Comparison of ENCODE assay signal across 16 cellular contexts in the genomic region with DNA sequence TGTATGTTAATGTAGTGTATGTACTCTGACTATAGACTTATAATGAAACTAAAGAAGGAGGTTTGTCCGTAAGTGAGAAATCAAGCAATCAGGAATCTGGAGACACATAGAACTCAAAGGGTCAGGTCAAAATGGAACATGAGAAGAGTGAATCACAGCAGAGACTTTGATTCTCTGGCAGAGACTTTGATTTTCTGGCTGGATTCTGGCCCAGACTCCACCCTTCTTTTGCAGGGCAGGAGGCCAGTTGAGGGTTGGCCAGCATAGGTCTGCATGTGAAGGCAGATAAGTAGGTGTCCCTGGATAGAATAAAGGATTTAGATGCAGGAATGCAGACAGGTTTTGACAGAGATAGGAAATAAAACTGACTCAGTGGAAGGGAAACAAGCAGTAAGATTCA. TPM values are rescaled to one million over a fixed set of nuclear protein-coding genes. Genes with fewer than 3 reads are reported as not detected.
DNase-seq lines count a peak whose midpoint lies in the region; ATAC-seq, FAIRE-seq and TF ChIP-seq lines count a peak whose summit lies in the region.
"Had no signal": no experiment of that assay in that cellular context is flagged by ENCODE, and none has a peak within 500 bp of the region (broad histone marks: within the 10 kb centered on the region; RNA-seq: fewer than 3 reads in every experiment).

No MANE protein-coding gene starts in this region.

- no peaks in the 10 kb centered on the region for H3K36me3 ChIP-seq in liver (ENCODE audit: control insufficient read depth in 4 of 4, insufficient read depth in 3 of 4, low read depth in 1 of 4, low read length in 3 of 4)
- no peaks in the 10 kb centered on the region for H3K36me3 ChIP-seq in HepG2 (replicated peaks in 1 of 2; ENCODE audit: control insufficient read depth in 1 of 2, insufficient read depth in 2 of 2, low read length in 2 of 2)
- no peaks in the 10 kb centered on the region for H3K36me3 ChIP-seq in left lung
- H3K36me3 ChIP-seq: adrenal gland, spleen had no signal

- H3K9me3 Mint-ChIP-seq in activated CD4-positive, alpha-beta T cell treated with anti-CD3 and anti-CD28 coated beads for 36 hours (ENCODE audit: low read depth) = no peaks in the 10 kb centered on the region
- H3K9me3 Mint-ChIP-seq: type B pancreatic cell, WTC11 had no signal

- no peak overlapping the region for H3K27ac Mint-ChIP-seq in activated CD4-positive, alpha-beta T cell treated with anti-CD3 and anti-CD28 coated beads for 36 hours
- H3K27ac Mint-ChIP-seq: type B pancreatic cell, WTC11 had no signal

- H3K4me1 ChIP-seq in liver (ENCODE audit: control insufficient read depth in 4 of 4, insufficient read depth in 4 of 4, low read length in 3 of 4) (peaks cover 8 to 19% (median 13%) of the 10 kb centered on the region in 4 donors), HepG2 (ENCODE audit: insufficient read depth, low read length) (peaks cover 10% of the 10 kb centered on the region), left lung (no peaks in the 10 kb centered on the region)
- H3K4me1 ChIP-seq: adrenal gland, spleen had no signal

- H3K36me3 Mint-ChIP-seq in activated CD4-positive, alpha-beta T cell treated with anti-CD3 and anti-CD28 coated beads for 36 hours (ENCODE audit: low read depth) = no peaks in the 10 kb centered on the region
- H3K36me3 Mint-ChIP-seq: type B pancreatic cell, WTC11 had no signal

- POLR2A ChIA-PET in HepG2 (lab: Yijun Ruan, JAX) = no interaction called here
- POLR2A ChIA-PET in activated CD4-positive, alpha-beta T cell treated with anti-CD3 and anti-CD28 coated beads for 36 hours (lab: Charles Lee) = no interaction called here

- H3K27ac ChIP-seq in liver (ENCODE audit: low read depth in 1 of 2, low read length in 2 of 2) (peak overlapping the region; percentile 61 to 72), HepG2 (ENCODE audit: extremely low read length, insufficient read depth, low read length) (no peak overlapping the region), left lung (no peak overlapping the region)
- H3K27ac ChIP-seq: adrenal gland, spleen had no signal

- no peaks in the 10 kb centered on the region for H3K9me3 ChIP-seq in liver (ENCODE audit: control insufficient read depth in 4 of 4, low read length in 3 of 4)
- H3K9me3 ChIP-seq in HepG2 (ENCODE audit: low read length) = no peaks in the 10 kb centered on the region
- H3K9me3 ChIP-seq in left lung = no peaks in the 10 kb centered on the region
- H3K9me3 ChIP-seq: adrenal gland, spleen had no signal

- BruUV-seq in HepG2 (replicated peaks; lab: Mats Ljungman, UMichigan) = no TSS peak

- no peak overlapping the region for H2AFZ ChIP-seq in HepG2 (ENCODE audit: low read length)

- no peaks in the 10 kb centered on the region for H3K79me2 ChIP-seq in HepG2 (ENCODE audit: insufficient read depth, low read length)

- H3K27me3 ChIP-seq in liver (ENCODE audit: control insufficient read depth in 4 of 4, insufficient read depth in 4 of 4, low read length in 3 of 4) (no peaks in the 10 kb centered on the region), HepG2 (ENCODE audit: control insufficient read depth in 1 of 2, insufficient read depth in 2 of 2, low read length in 2 of 2) (no peaks in the 10 kb centered on the region), left lung (no peaks in the 10 kb centered on the region)
- H3K27me3 ChIP-seq: adrenal gland, spleen had no signal

- H3K4me3 ChIP-seq in liver (ENCODE audit: low read depth in 1 of 3, low read length in 3 of 3) = no peak overlapping the region
- H3K4me3 ChIP-seq in HepG2 (replicated peaks in 1 of 3; ENCODE audit: insufficient read depth in 1 of 3, low read depth in 2 of 3, low read length in 3 of 3) = no peak overlapping the region
- no peak overlapping the region for H3K4me3 ChIP-seq in left lung
- H3K4me3 ChIP-seq: adrenal gland, spleen had no signal

- no peak for TF ChIP-seq POLR2A in HepG2 (IDR thresholded peaks at IDR 0.05; ENCODE audit: insufficient read depth in 1 of 2, low read depth in 2 of 2, low read length in 2 of 2)

- no peak overlapping the region for H3K4me3 Mint-ChIP-seq in activated CD4-positive, alpha-beta T cell treated with anti-CD3 and anti-CD28 coated beads for 36 hours
- H3K4me3 Mint-ChIP-seq: type B pancreatic cell, WTC11 had no signal

- H3K4me1 Mint-ChIP-seq in activated CD4-positive, alpha-beta T cell treated with anti-CD3 and anti-CD28 coated beads for 36 hours = no peaks in the 10 kb centered on the region

- no peak overlapping the region for H3K4me2 ChIP-seq in HepG2 (ENCODE audit: low read depth, low read length)

- CTCF ChIA-PET in HepG2 (lab: Yijun Ruan, JAX; ENCODE audit: low intra/inter-chr PET ratio, low total read pairs) = no interaction called here
- CTCF ChIA-PET in activated CD4-positive, alpha-beta T cell treated with anti-CD3 and anti-CD28 coated beads for 36 hours (lab: Charles Lee) = no interaction called here

- intact Hi-C loops in HepG2 (cut with micrococcal nuclease; ENCODE audit: unreplicated experiment) = no loop called here
- intact Hi-C loops in left lung (cut with DNase I) = no loop called here
- intact Hi-C loops in activated CD4-positive, alpha-beta T cell treated with anti-CD3 and anti-CD28 coated beads for 36 hours (cut with DNase I, micrococcal nuclease) = no loop called here

- H3K27me3 Mint-ChIP-seq in activated CD4-positive, alpha-beta T cell treated with anti-CD3 and anti-CD28 coated beads for 36 hours = peaks cover 3% of the 10 kb centered on the region
- H3K27me3 Mint-ChIP-seq: type B pancreatic cell had no signal

- H4K20me1 ChIP-seq in HepG2 (ENCODE audit: insufficient read depth, low read length) = no peaks in the 10 kb centered on the region

- no peak for TF ChIP-seq CTCF in liver (IDR thresholded peaks at IDR 0.05; ENCODE audit: low read depth, low read length, missing input control)
- TF ChIP-seq CTCF in HepG2 (CRISPR knock-in tag; IDR thresholded peaks at IDR 0.05) = no peak
- no peak for TF ChIP-seq CTCF in left lung (IDR thresholded peaks at IDR 0.05)

- FAIRE-seq in HepG2 (lab: Jason Lieb, UNC) = no peak
- FAIRE-seq: endometrium had no signal

- in situ Hi-C loops in HepG2 (cut with HindIII; ENCODE audit: extremely low pct_ligation_motif_present, low pct_unique_long_range_greater_than_20kb) = no loop called here

- WGBS in liver = 27% methylated on average over 1 of the region's 1 CpG
- WGBS in HepG2 (ENCODE audit: low lambda C conversion rate) = 56% methylated on average over 1 of the region's 1 CpG

- TF ChIP-seq EP300 in HepG2 (IDR thresholded peaks at IDR 0.05; ENCODE audit: low read depth in 2 of 2, low read length in 2 of 2) (no peak), HepG2 (CRISPR knock-in tag; IDR thresholded peaks at IDR 0.05; ENCODE audit: borderline replicate concordance) (no peak)

- H3K9ac ChIP-seq in liver (ENCODE audit: low read depth in 1 of 2, low read length in 2 of 2) (no peak overlapping the region), HepG2 (ENCODE audit: insufficient read depth, low read depth, low read length) (no peak overlapping the region)

- ATAC-seq in HepG2 (no peak), left lung (peak; percentile 32), GM21717 (IDR thresholded peaks at IDR 0.05; ENCODE audit: unreplicated experiment) (no peak)
- ATAC-seq in activated CD4-positive, alpha-beta T cell treated with anti-CD3 and anti-CD28 coated beads for 36 hours = no peak
- ATAC-seq: WTC11 had no signal

- no peak for DNase-seq in HepG2 (ENCODE audit: low spot score)
- DNase-seq in dermis blood vessel endothelial cell = peak; percentile 76
- DNase-seq in left lung = no peak
- no peak for DNase-seq in CD1c-positive myeloid dendritic cell (ENCODE audit: extremely low spot score)
- no peak for DNase-seq in SHP77 (lab: John Stamatoyannopoulos, UW)
- no peak for DNase-seq in activated CD4-positive, alpha-beta T cell treated with anti-CD3 and anti-CD28 coated beads for 36 hours
- DNase-seq: activated CD8-positive, alpha-beta memory T cell treated with anti-CD3 and anti-CD28 coated beads, Interleukin-2, amount 50 U/mL, for 48 hours; NCI-H1092; NCI-H526; spleen had no signal

- TF ChIP-seq RAD21 in liver (IDR thresholded peaks at IDR 0.05) (peak; percentile 51 to 57), HepG2 (CRISPR knock-in tag; IDR thresholded peaks at IDR 0.05) (no peak)

RNA-seq across cellular contexts. Expression of gene NCKAP5, which starts 11.0 kb away (rescaled TPM):
- total RNA-seq in liver (1 to 10 TPM; 2.7 to 2.8 TPM), HepG2 (2016; rRNA removed; fragmentation: Illumina TruSeq; extraction: Trizol) (not detected in 2 replicates), dermis blood vessel endothelial cell (under 0.01 and 0.05 TPM in 2 replicates), left lung (1 to 10 TPM; 4.0 to 9.3 TPM)
- polyA plus RNA-seq in liver (1 to 10 TPM in 1 of 2 donors, under 1 TPM in 1; 0.57 to 2.2 TPM), HepG2 (2011; rRNA removed) (0.01 and 0.04 TPM in 2 replicates)
- not detected in 2 replicates for total RNA-seq in HepG2 (2016; cell fraction: cytosol; rRNA removed; fragmentation: Illumina TruSeq; extraction: Trizol; ENCODE audit: low read depth)
- not detected in 2 replicates for total RNA-seq in HepG2 (2016; cell fraction: insoluble cytoplasmic fraction; rRNA removed; fragmentation: Illumina TruSeq; extraction: Trizol)
- not detected in 2 replicates for total RNA-seq in HepG2 (2016; cell fraction: membrane; rRNA removed; fragmentation: Illumina TruSeq; extraction: Trizol)
- total RNA-seq in HepG2 (2016; cell fraction: nucleus; rRNA removed; fragmentation: Illumina TruSeq; extraction: Trizol) = not detected in 2 replicates
- polyA plus RNA-seq in HepG2 (2011; cell fraction: cytosol; rRNA removed) = 0.01 TPM in 1 of 2 replicates, not detected in the other
- 0.02 TPM in 1 of 2 replicates, not detected in the other for polyA plus RNA-seq in HepG2 (2011; cell fraction: nucleus; rRNA removed)
- polyA plus RNA-seq in HepG2 (2012) = not detected in 2 replicates
- not detected in 2 replicates for polyA plus RNA-seq in HepG2 (2016; cell fraction: cytosol; fragmentation: Illumina TruSeq; extraction: Trizol; ENCODE audit: low read depth)
- not detected in 2 replicates for polyA plus RNA-seq in HepG2 (2016; cell fraction: insoluble cytoplasmic fraction; fragmentation: Illumina TruSeq; extraction: Trizol; ENCODE audit: low read depth)
- not detected in 2 replicates for polyA plus RNA-seq in HepG2 (2016; cell fraction: membrane; fragmentation: Illumina TruSeq; extraction: Trizol; ENCODE audit: low read depth)
- not detected in 2 replicates for polyA plus RNA-seq in HepG2 (2016; cell fraction: nucleus; fragmentation: Illumina TruSeq; extraction: Trizol; ENCODE audit: insufficient read depth, low read depth)
- polyA minus RNA-seq in HepG2 (2011; rRNA and poly(A)+ RNA removed; ENCODE audit: low replicate concordance) = 0.06 and 5.5 TPM in 2 replicates
- not detected in 2 replicates for polyA minus RNA-seq in HepG2 (2011; cell fraction: cytosol; rRNA and poly(A)+ RNA removed)
- polyA minus RNA-seq in HepG2 (2011; cell fraction: nucleus; rRNA and poly(A)+ RNA removed) = 0.13 and 0.75 TPM in 2 replicates
- total RNA-seq in activated CD4-positive, alpha-beta T cell treated with anti-CD3 and anti-CD28 coated beads for 36 hours = not detected

Comparison
In these comparisons a context has a peak if more than half of its experiments do, and no peak if none do; other contexts are left out.
1. H3K27ac ChIP-seq: peak in liver (2 of 2); none in HepG2 (single experiment) and left lung (0 of 2).